25 cellular contexts compared by ENCODE assay signal in genomic region chr11:119523801-119524200, GRCh38.
"Had no signal": no experiment of that assay in that cellular context is flagged by ENCODE, and none has a peak within 500 bp of the region (broad histone marks: within the 10 kb centered on the region; RNA-seq: fewer than 3 reads in every experiment).

No MANE protein-coding gene starts in this region.

- H3K4me1 Mint-ChIP-seq: natural killer cell had no signal

- H3K27me3 ChIP-seq: ovary, thyroid gland had no signal

- H3K27ac ChIP-seq: coronary artery, esophagus squamous epithelium, heart right ventricle, left ventricle myocardium inferior, lower lobe of right lung, ovary, psoas muscle, sigmoid colon, stomach, thyroid gland had no signal

- H3K4me3 ChIP-seq: coronary artery, esophagus squamous epithelium, heart right ventricle, left ventricle myocardium inferior, lower lobe of right lung, ovary, psoas muscle, sigmoid colon, stomach, thyroid gland had no signal

- H3K27ac Mint-ChIP-seq: effector memory CD8-positive, alpha-beta T cell; natural killer cell; type B pancreatic cell had no signal

- H3K4me3 Mint-ChIP-seq: effector memory CD8-positive, alpha-beta T cell; natural killer cell; neural crest cell; type B pancreatic cell had no signal

- DNase-seq: effector memory CD8-positive, alpha-beta T cell; erythroblast; esophagus squamous epithelium; foreskin melanocyte; glutamatergic neuron; heart right ventricle; hippocampal formation; kidney glomerular epithelial cell; left colon; left ventricle myocardium inferior; lower lobe of right lung; natural killer cell; nucleus accumbens; ovary; psoas muscle; right cardiac atrium; sigmoid colon; stimulated activated naive CD4-positive, alpha-beta T cell treated with Interleukin-2 at 50 U/mL for 16 hours; stomach; thyroid gland had no signal

- FAIRE-seq: endometrium, islet of Langerhans had no signal

- H3K36me3 ChIP-seq: esophagus squamous epithelium, heart right ventricle, left ventricle myocardium inferior, lower lobe of right lung, ovary, sigmoid colon, stomach, thyroid gland had no signal

- H3K4me1 ChIP-seq: esophagus squamous epithelium, left ventricle myocardium inferior, lower lobe of right lung, psoas muscle, sigmoid colon, stomach, thyroid gland had no signal

- H3K36me3 Mint-ChIP-seq: natural killer cell, type B pancreatic cell had no signal

- ATAC-seq: effector memory CD8-positive, alpha-beta T cell; left colon; lower lobe of right lung; natural killer cell; psoas muscle; right cardiac atrium had no signal

- H3K9me3 ChIP-seq: esophagus squamous epithelium, heart right ventricle, left ventricle myocardium inferior, lower lobe of right lung, ovary, psoas muscle, sigmoid colon, stomach, thyroid gland had no signal

- H3K9me3 Mint-ChIP-seq: effector memory CD8-positive, alpha-beta T cell; natural killer cell; neural crest cell; type B pancreatic cell had no signal
